In the genomic region with DNA sequence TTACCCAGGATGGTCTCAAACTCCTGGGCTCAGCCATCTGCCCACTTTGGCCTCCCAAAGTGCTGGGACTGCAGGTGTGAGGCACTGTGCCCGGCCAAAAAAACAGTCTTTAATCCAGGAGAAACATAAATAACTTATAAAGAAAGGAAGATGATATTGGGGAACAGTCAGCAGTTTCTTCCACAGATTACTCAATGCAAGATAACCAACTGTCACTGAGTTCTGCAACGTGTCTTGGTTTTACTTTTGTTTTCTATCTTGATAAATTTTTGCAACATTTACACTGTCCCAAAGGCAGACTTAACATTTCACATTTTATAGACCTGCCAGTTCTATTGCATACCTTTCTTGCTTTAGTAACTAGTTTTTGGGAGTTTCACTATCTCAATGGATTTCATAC, we compare ENCODE assay signal across 8 cellular contexts.
DNase-seq lines count a peak whose midpoint lies in the region; ATAC-seq lines count a peak whose summit lies in the region.

No MANE protein-coding gene starts in this region.

- H3K27me3 ChIP-seq in BLaER1: no peaks in the 10 kb centered on the region

- H3K9ac ChIP-seq in BLaER1: no peak overlapping the region

- H3K27ac Mint-ChIP-seq in activated naive CD4-positive, alpha-beta T cell treated with anti-CD3 and anti-CD28 coated beads, Interleukin-2, amount 50 U/mL, for 72 hours: peak overlapping the region; percentile 94 to 99

- H3K4me1 ChIP-seq in BLaER1: peaks cover 33% of the 10 kb centered on the region

- H3K4me2 ChIP-seq in BLaER1: peak overlapping the region; percentile 22; the same call in 1 of the 2 replicates

- no peaks in the 10 kb centered on the region for H4K20me1 ChIP-seq in BLaER1

- H3K4me3 ChIP-seq in BLaER1: no peak overlapping the region

- no peaks in the 10 kb centered on the region for H3K9me3 Mint-ChIP-seq in activated naive CD4-positive, alpha-beta T cell treated with anti-CD3 and anti-CD28 coated beads, Interleukin-2, amount 50 U/mL, for 72 hours

- no peak for DNase-seq in activated naive CD4-positive, alpha-beta T cell treated with anti-CD3 and anti-CD28 coated beads, Interleukin-2, amount 50 U/mL, for 72 hours (ENCODE audit: low spot score in 2 of 2)
- DNase-seq in ACHN: no peak
- no peak for DNase-seq in NK-92 treated with Interleukin-12 subunit alpha and Interleukin-12 subunit beta, amount 100 ng/mL, for 24 hours (lab: John Stamatoyannopoulos, UW)
- DNase-seq in cortex of kidney (lab: John Stamatoyannopoulos, UW): no peak
- no peak for DNase-seq in SK-N-DZ (ENCODE audit: low spot score)

- ATAC-seq in GM19324 (IDR thresholded peaks at IDR 0.05; ENCODE audit: low FRiP score, unreplicated experiment) (peak; percentile 55), HG03280 (IDR thresholded peaks at IDR 0.05; ENCODE audit: unreplicated experiment) (peak; percentile 69)
- ATAC-seq in activated naive CD4-positive, alpha-beta T cell treated with anti-CD3 and anti-CD28 coated beads, Interleukin-2, amount 50 U/mL, for 72 hours: peak; percentile 70 to 71

- peaks cover 5 to 9% of the 10 kb centered on the region in 2 donors for H3K36me3 Mint-ChIP-seq in activated naive CD4-positive, alpha-beta T cell treated with anti-CD3 and anti-CD28 coated beads, Interleukin-2, amount 50 U/mL, for 72 hours

- no peak overlapping the region for H3K27ac ChIP-seq in BLaER1

- H3K36me3 ChIP-seq in BLaER1: no peaks in the 10 kb centered on the region

- in situ Hi-C loops in ACHN (cut with HindIII; ENCODE audit: low pct_ligation_motif_present, low pct_unique_long_range_greater_than_20kb, low sequenced_read_pairs): no loop called here

- no peaks in the 10 kb centered on the region for H3K9me3 ChIP-seq in BLaER1
